ENCODE assay signal across 8 cellular contexts in the genomic region with DNA sequence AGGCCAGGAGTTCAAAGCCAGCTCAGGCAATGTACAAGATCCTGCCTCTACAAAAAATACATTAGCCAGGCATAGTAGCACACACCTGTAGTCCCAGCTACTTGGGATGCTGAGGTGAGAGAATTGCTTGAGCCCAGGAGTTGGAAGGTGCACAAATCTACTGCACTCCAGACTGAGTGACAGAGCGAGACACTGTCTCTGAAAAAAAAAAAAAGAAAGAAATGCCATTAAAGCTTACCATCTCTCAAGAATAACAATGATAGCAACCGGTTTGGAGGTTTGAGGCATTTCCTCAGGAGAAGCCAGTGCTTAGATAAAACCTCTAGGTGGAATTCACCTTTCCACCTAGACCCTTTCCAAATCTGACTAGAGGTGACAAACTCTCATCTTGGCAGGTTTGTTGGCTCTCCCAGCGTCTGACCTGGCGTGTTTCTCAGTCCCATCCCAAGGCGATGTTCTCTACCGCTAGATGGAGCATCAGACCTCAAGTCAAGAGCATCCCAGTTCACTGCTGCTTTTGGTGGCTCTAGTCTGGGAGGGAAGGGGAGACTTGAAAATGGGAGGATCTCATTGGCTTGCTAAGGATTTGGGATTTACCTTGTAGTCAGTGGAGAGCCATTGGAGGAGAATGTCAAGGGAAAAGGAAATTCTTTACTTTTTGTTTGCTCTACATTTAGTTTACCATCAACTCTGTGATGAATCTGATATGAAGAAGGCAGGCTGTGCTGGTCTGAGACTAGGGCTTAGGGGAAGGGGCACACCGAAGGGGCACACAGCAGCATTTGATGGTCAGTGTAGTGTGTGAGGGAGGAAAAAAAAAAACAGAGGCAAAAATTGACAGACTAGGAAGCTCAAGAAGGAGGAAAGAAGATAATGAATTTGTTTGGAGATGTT.
DNase-seq lines count a peak whose midpoint lies in the region; ATAC-seq and TF ChIP-seq lines count a peak whose summit lies in the region.

No MANE protein-coding gene starts in this region.

- H3K4me3 ChIP-seq in PC-3 (ENCODE audit: low read length) (no peak overlapping the region), ascending aorta (no peak overlapping the region), right cardiac atrium (ENCODE audit: low read length) (no peak overlapping the region), retinal pigment epithelial cell (ENCODE audit: low read length) (no peak overlapping the region)

- no peaks in the 10 kb centered on the region for H3K4me1 ChIP-seq in PC-3 (ENCODE audit: insufficient read depth, low read length)
- no peaks in the 10 kb centered on the region for H3K4me1 ChIP-seq in ascending aorta
- H3K4me1 ChIP-seq in right cardiac atrium (ENCODE audit: control insufficient read depth, insufficient read depth, low read length), result no peaks in the 10 kb centered on the region

- POLR2A ChIA-PET in PC-3 (lab: Charles Lee; ENCODE audit: unreplicated experiment), result no interaction called here

- H3F3A ChIP-seq in PC-3 (ENCODE audit: low read length, unreplicated experiment), result no peaks in the 10 kb centered on the region

- no peak overlapping the region for H3K4me2 ChIP-seq in PC-3 (ENCODE audit: low read length)

- no peaks in the 10 kb centered on the region for H3K27me3 ChIP-seq in PC-3 (ENCODE audit: low read length)
- no peaks in the 10 kb centered on the region for H3K27me3 ChIP-seq in ascending aorta
- no peaks in the 10 kb centered on the region for H3K27me3 ChIP-seq in right cardiac atrium (ENCODE audit: control insufficient read depth, insufficient read depth)

- no peaks in the 10 kb centered on the region for H3K9me2 ChIP-seq in PC-3 (replicated peaks; ENCODE audit: low read length)

- BruUV-seq in PC-3 (replicated peaks; lab: Mats Ljungman, UMichigan), result no TSS peak

- 37% methylated on average over 7 of the region's 7 CpGs for WGBS in right cardiac atrium

- H3K36me3 ChIP-seq in PC-3 (ENCODE audit: low read depth, low read length) (no peaks in the 10 kb centered on the region), ascending aorta (peaks cover 0 to 13% of the 10 kb centered on the region in 2 donors)

- no peaks in the 10 kb centered on the region for H3K79me2 ChIP-seq in PC-3 (ENCODE audit: low read length)

- TF ChIP-seq CTCF in PC-3 (conservative IDR thresholded peaks at IDR 0.05; ENCODE audit: low read depth, low read length) (peak; percentile 89), ascending aorta (IDR thresholded peaks at IDR 0.05) (peak in 2 of 3 experiments; percentile 37 to 56), retinal pigment epithelial cell (conservative IDR thresholded peaks at IDR 0.05; ENCODE audit: low read depth, low read length) (peak; percentile 93)

- H3K9me3 ChIP-seq in PC-3 (ENCODE audit: low read length), result no peaks in the 10 kb centered on the region
- H3K9me3 ChIP-seq in ascending aorta, result no peaks in the 10 kb centered on the region
- H3K9me3 ChIP-seq in right cardiac atrium (ENCODE audit: control insufficient read depth, low read length), result no peaks in the 10 kb centered on the region

- H2AFZ ChIP-seq in PC-3 (ENCODE audit: low read length), result no peak overlapping the region

- DNase-seq in activated T-cell treated with anti-CD3 and anti-CD28 coated beads, Interleukin-2, amount 50 U/mL, for 1 hour, result peak; percentile 19
- DNase-seq in activated T-cell treated with anti-CD3 and anti-CD28 coated beads for 4 hours, result no peak
- peak; percentile 85 for DNase-seq in PC-3
- no peak for DNase-seq in ascending aorta (ENCODE audit: low spot score in 2 of 2)
- peak; percentile 36 to 63 (median 46) for DNase-seq in right cardiac atrium
- no peak for DNase-seq in retinal pigment epithelial cell (ENCODE audit: low read depth)
- no peak for DNase-seq in KG1 (lab: John Stamatoyannopoulos, UW)

- intact Hi-C loops in PC-3 (cut with micrococcal nuclease) (loop anchor here (1.0 to 2.0 kb wide), 4 partner anchors 68 to 116 kb away; a partner anchor contains a TSS), ascending aorta (cut with DNase I) (no loop called here), right cardiac atrium (cut with DNase I) (loop anchor here in 2 of 4 donors (10.0 kb wide), 1 partner anchor 96 kb away; a partner anchor contains a TSS)

- peak; percentile 66 for ATAC-seq in HG03139 (IDR thresholded peaks at IDR 0.05; ENCODE audit: unreplicated experiment)
- ATAC-seq in PC-3, result peak; percentile 99
- ATAC-seq in right cardiac atrium, result peak; percentile 86 to 92

- no peak overlapping the region for H3K27ac ChIP-seq in PC-3 (ENCODE audit: low read length)
- no peak overlapping the region for H3K27ac ChIP-seq in ascending aorta
- H3K27ac ChIP-seq in right cardiac atrium (ENCODE audit: low read length), result no peak overlapping the region

- CTCF ChIA-PET in PC-3 (lab: Charles Lee), result interaction anchor here (1.2 kb wide), 1 partner anchor 55 kb away, joined by 3 read pairs; no protein-coding TSS in a partner anchor

- H4K20me1 ChIP-seq in PC-3 (ENCODE audit: low read length), result no peaks in the 10 kb centered on the region

- H3K9ac ChIP-seq in PC-3 (ENCODE audit: low read length), result no peak overlapping the region

Comparison
In these comparisons a context has a peak if more than half of its experiments do, and no peak if none do; other contexts are left out.
1. DNase-seq: peak in activated T-cell treated with anti-CD3 and anti-CD28 coated beads, Interleukin-2, amount 50 U/mL, for 1 hour (single experiment), PC-3 (single experiment) and right cardiac atrium (3 of 3); none in activated T-cell treated with anti-CD3 and anti-CD28 coated beads for 4 hours (single experiment), ascending aorta (0 of 2), retinal pigment epithelial cell (single experiment) and KG1 (single experiment).
2. Peak in every context shown above with its lines, with median percentiles within 50 percentile points of each other: ATAC-seq and CTCF ChIP-seq.